14 cellular contexts compared by ENCODE assay signal in genomic region chr3:65479118-65479517, GRCh38.
DNase-seq lines count a peak whose midpoint lies in the region; ATAC-seq, FAIRE-seq and TF ChIP-seq lines count a peak whose summit lies in the region.
"Had no signal": no experiment of that assay in that cellular context is flagged by ENCODE, and none has a peak within 500 bp of the region (broad histone marks: within the 10 kb centered on the region; RNA-seq: fewer than 3 reads in every experiment).

No MANE protein-coding gene starts in this region.

- no peak overlapping the region for H2BK20ac ChIP-seq in H1 (ENCODE audit: low read length)

- TF ChIP-seq POLR2A in H1 (IDR thresholded peaks at IDR 0.05; ENCODE audit: control extremely low read depth in 1 of 2, low read depth in 2 of 2, low read length in 2 of 2) = no peak
- TF ChIP-seq POLR2A in gastroesophageal sphincter (IDR thresholded peaks at IDR 0.05) = no peak

- H3K9ac ChIP-seq in HUES48 (ENCODE audit: low read depth, low read length) = no peak overlapping the region
- H3K9ac ChIP-seq in H1 (replicated peaks in 1 of 4; ENCODE audit: extremely low read depth in 1 of 4, low read depth in 3 of 4, low read length in 3 of 4) = peak overlapping the region in 1 of 4 experiments; percentile 36; a peak in 1 of 7 replicates
- H3K9ac ChIP-seq in iPS-20b (ENCODE audit: low read depth, low read length) = peak overlapping the region; percentile 22; the same call in 1 of the 2 replicates
- H3K9ac ChIP-seq: BLaER1 treated with 17β-estradiol and CSF1 and Interleukin-3, amounts not matched to agents 10 nM and 100 nM had no signal

- in situ Hi-C loops in KBM-7 (cut with MboI; ENCODE audit: low pct_unique_long_range_greater_than_20kb, low sequenced_read_pairs) = no loop called here

- TF ChIP-seq CTCF in H1 (IDR thresholded peaks at IDR 0.05; ENCODE audit: control extremely low read depth in 1 of 3, insufficient read depth in 1 of 3, low read depth in 1 of 3, low read length in 3 of 3) (no peak), gastroesophageal sphincter (IDR thresholded peaks at IDR 0.05) (no peak)

- H3K4me3 ChIP-seq in HUES48 (ENCODE audit: low read depth, low read length) (peak overlapping the region; percentile 30; the same call in 1 of the 2 replicates), H1 (ENCODE audit: extremely low read depth in 1 of 4, insufficient read depth in 2 of 4, low read depth in 3 of 4, low read length in 4 of 4) (peak overlapping the region in 1 of 4 experiments; percentile 42; a peak in 2 of 8 replicates), iPS-20b (ENCODE audit: low read length) (peak overlapping the region; percentile 32; the same call in 1 of the 2 replicates), gastroesophageal sphincter (no peak overlapping the region)
- H3K4me3 ChIP-seq: BLaER1 treated with 17β-estradiol and CSF1 and Interleukin-3, amounts not matched to agents 10 nM and 100 nM; HAP-1; K562 had no signal

- H2BK15ac ChIP-seq in H1 (ENCODE audit: low read length) = no peak overlapping the region

- no peak overlapping the region for H4K91ac ChIP-seq in H1 (replicated peaks; ENCODE audit: insufficient read length, low read length)

- H3K27ac ChIP-seq in HUES48 (ENCODE audit: low read depth, low read length) = peak overlapping the region; percentile 83
- no peak overlapping the region for H3K27ac ChIP-seq in H1 (ENCODE audit: low read depth, low read length)
- H3K27ac ChIP-seq in iPS-20b (ENCODE audit: low read length) = no peak overlapping the region
- H3K27ac ChIP-seq in gastroesophageal sphincter = no peak overlapping the region
- H3K27ac ChIP-seq: BLaER1 treated with 17β-estradiol and CSF1 and Interleukin-3, amounts not matched to agents 10 nM and 100 nM had no signal

- no peaks in the 10 kb centered on the region for H3K27me3 ChIP-seq in HUES48 (ENCODE audit: control insufficient read depth, insufficient read depth, low read length)
- H3K27me3 ChIP-seq in H1 (replicated peaks in 1 of 4; ENCODE audit: control insufficient read depth in 3 of 4, extremely low read depth in 1 of 4, insufficient read depth in 3 of 4, low read length in 3 of 4) = no peaks in the 10 kb centered on the region
- no peaks in the 10 kb centered on the region for H3K27me3 ChIP-seq in iPS-20b (ENCODE audit: insufficient read depth, low read length)
- H3K27me3 ChIP-seq in gastroesophageal sphincter = no peaks in the 10 kb centered on the region
- H3K27me3 ChIP-seq: BLaER1 treated with 17β-estradiol and CSF1 and Interleukin-3, amounts not matched to agents 10 nM and 100 nM had no signal

- H2BK120ac ChIP-seq in H1 (replicated peaks; ENCODE audit: low read depth, low read length) = no peak overlapping the region

- H3K56ac ChIP-seq in H1 (replicated peaks; ENCODE audit: insufficient read length, low read depth, low read length) = no peak overlapping the region

- peaks cover 66% of the 10 kb centered on the region for H3K4me1 ChIP-seq in HUES48 (ENCODE audit: control insufficient read depth, insufficient read depth, low read length)
- peaks cover 4 to 35% (median 24%) of the 10 kb centered on the region in 4 experiments; a peak in 6 of 7 replicates for H3K4me1 ChIP-seq in H1 (replicated peaks in 1 of 4; ENCODE audit: control insufficient read depth in 3 of 4, insufficient read depth in 4 of 4, low read length in 3 of 4)
- H3K4me1 ChIP-seq in iPS-20b (ENCODE audit: insufficient read depth, low read length) = peaks cover 33% of the 10 kb centered on the region
- H3K4me1 ChIP-seq in gastroesophageal sphincter = peaks cover 5 to 17% (median 15%) of the 10 kb centered on the region in 3 donors

- no peak for DNase-seq in H1 (ENCODE audit: low read depth in 1 of 2, low spot score in 2 of 2)
- DNase-seq in pons (ENCODE audit: low spot score) = peak; percentile 74
- DNase-seq in KBM-7 = no peak
- DNase-seq: ACHN; CD4-positive, CD25-positive, alpha-beta regulatory T cell; GF-D8 had no signal

- H2BK5ac ChIP-seq in H1 (ENCODE audit: low read depth, low read length) = no peak overlapping the region

- TF ChIP-seq RAD21 in H1 (IDR thresholded peaks at IDR 0.05 in 1 of 2, conservative IDR thresholded peaks at IDR 0.05 in 1 of 2; ENCODE audit: low read depth in 2 of 2, low read length in 2 of 2) = no peak

- no peaks in the 10 kb centered on the region for H4K20me1 ChIP-seq in H1 (replicated peaks in 1 of 2; ENCODE audit: control insufficient read depth in 1 of 2, insufficient read depth in 2 of 2, low read length in 2 of 2)
- H4K20me1 ChIP-seq: BLaER1 treated with 17β-estradiol and CSF1 and Interleukin-3, amounts not matched to agents 10 nM and 100 nM had no signal

- H3K9me3 ChIP-seq in HUES48 (ENCODE audit: control insufficient read depth, insufficient read depth, low read length) (no peaks in the 10 kb centered on the region), H1 (ENCODE audit: insufficient read depth in 2 of 2, low read depth in 1 of 2, low read length in 1 of 2) (no peaks in the 10 kb centered on the region), iPS-20b (ENCODE audit: insufficient read depth, low read depth, low read length) (no peaks in the 10 kb centered on the region), gastroesophageal sphincter (no peaks in the 10 kb centered on the region)
- H3K9me3 ChIP-seq: HAP-1 had no signal

- FAIRE-seq in H1 (lab: Jason Lieb, UNC) = peak; percentile 82
- FAIRE-seq: GM19239, K562 had no signal

- H3K14ac ChIP-seq in H1 (ENCODE audit: insufficient read length) = no peak overlapping the region

- H3K23me2 ChIP-seq in H1 (ENCODE audit: low read depth, low read length) = no peaks in the 10 kb centered on the region

- peaks cover 3 to 35% of the 10 kb centered on the region in 2 experiments; a peak in 3 of 4 replicates for H3K79me2 ChIP-seq in H1 (ENCODE audit: control insufficient read depth in 1 of 2, insufficient read depth in 2 of 2, low read length in 2 of 2)

- peaks cover 2% of the 10 kb centered on the region; the same call in 1 of the 2 replicates for H3K79me1 ChIP-seq in H1 (ENCODE audit: low read depth, low read length)

- no peak overlapping the region for H2BK12ac ChIP-seq in H1 (ENCODE audit: low read depth, low read length)

- no peak overlapping the region for H2AFZ ChIP-seq in H1 (ENCODE audit: low read length)

- 10% methylated on average over 5 of the region's 5 CpGs; no CpG with 5 or more reads in 1 of the 2 experiments for WGBS in H1 (ENCODE audit: extremely low coverage in 1 of 2, insufficient coverage in 1 of 2, insufficient read length in 1 of 2, insufficient replicate concordance in 2 of 2, low coverage in 1 of 2, low lambda C conversion rate in 2 of 2, missing lambda C conversion rate in 1 of 2), 2 experiments
- WGBS in gastroesophageal sphincter (ENCODE audit: low coverage in 1 of 2), 2 donors = 98% methylated on average over 5 of the region's 5 CpGs

- H2AK5ac ChIP-seq in H1 (ENCODE audit: low read depth, low read length) = no peak overlapping the region

- CTCF ChIA-PET in H1 (lab: Charles Lee; ENCODE audit: partially characterized antibody) = interaction anchor here (0.7 to 5.8 kb wide), 6 partner anchors 9 to 66 kb away, joined by 3 to 23 read pairs (median 3); no protein-coding TSS in a partner anchor

- H3K23ac ChIP-seq in H1 (ENCODE audit: insufficient read length) = no peak overlapping the region

- H3K36me3 ChIP-seq in HUES48 (ENCODE audit: control insufficient read depth, insufficient read depth, low read length) (peaks cover 9% of the 10 kb centered on the region), H1 (ENCODE audit: control insufficient read depth in 2 of 4, insufficient read depth in 4 of 4, low read length in 3 of 4) (peaks cover 0 to 7% (median 3%) of the 10 kb centered on the region in 4 experiments; a peak in 3 of 8 replicates), iPS-20b (ENCODE audit: insufficient read depth, low read depth, low read length) (peaks cover 16% of the 10 kb centered on the region; the same call in 1 of the 2 replicates), gastroesophageal sphincter (no peaks in the 10 kb centered on the region)
- H3K36me3 ChIP-seq: HAP-1 had no signal

- peak overlapping the region; percentile 74 to 78 for H3K4me2 ChIP-seq in H1 (ENCODE audit: insufficient read depth in 1 of 2, low read depth in 2 of 2, low read length in 2 of 2)
- H3K4me2 ChIP-seq: BLaER1 treated with 17β-estradiol and CSF1 and Interleukin-3, amounts not matched to agents 10 nM and 100 nM had no signal

- no peak overlapping the region for H4K8ac ChIP-seq in H1 (ENCODE audit: extremely low read depth, insufficient read depth, low read length)

- H3K4ac ChIP-seq in H1 (replicated peaks; ENCODE audit: insufficient read length, low read depth, low read length) = no peak overlapping the region

- peak overlapping the region; percentile 13 for H4K5ac ChIP-seq in H1 (ENCODE audit: insufficient read length, low read depth, low read length)

- no peak for ATAC-seq in HG03159 (IDR thresholded peaks at IDR 0.05; ENCODE audit: unreplicated experiment)
- ATAC-seq in gastroesophageal sphincter = no peak
- ATAC-seq: K562 had no signal

- peak overlapping the region; percentile 28; the same call in 1 of the 2 replicates for H3K18ac ChIP-seq in H1 (ENCODE audit: extremely low read depth, low read length)

- POLR2A ChIA-PET in H1 (lab: Charles Lee; ENCODE audit: partially characterized antibody) = interaction anchor here (0.6 to 1.6 kb wide), 2 partner anchors 14 to 60 kb away, joined by 3 to 4 read pairs; no protein-coding TSS in a partner anchor

- TF ChIP-seq EP300 in H1 (IDR thresholded peaks at IDR 0.05; ENCODE audit: borderline replicate concordance in 1 of 2, low read depth in 2 of 2, low read length in 2 of 2) (no peak), gastroesophageal sphincter (IDR thresholded peaks at IDR 0.05) (no peak)

TF ChIP-seq in H1, 55 proteins besides CTCF, POLR2A, EP300 and RAD21:
- TF ChIP-seq HDAC6 (IDR thresholded peaks at IDR 0.05; ENCODE audit: low read depth, low read length) (no peak), MAX (IDR thresholded peaks at IDR 0.05) (peak; percentile 57; the same call in 1 of the 2 replicates), CHD2 (IDR thresholded peaks at IDR 0.05; ENCODE audit: low read length) (no peak), YY1 (IDR thresholded peaks at IDR 0.05; ENCODE audit: low read depth, low read length) (0 out of 2 replicates have a peak, but pooled peaks have one; percentile 12)
TF ChIP-seq in H1: peak in this region for 2.

Comparison
In these comparisons a context has a peak if more than half of its experiments do, and no peak if none do; other contexts are left out.
1. H3K4me3 ChIP-seq: peak in HUES48 (single experiment) and iPS-20b (single experiment); none in gastroesophageal sphincter (0 of 2).